1 cellular context compared by ENCODE assay signal in the genomic region with DNA sequence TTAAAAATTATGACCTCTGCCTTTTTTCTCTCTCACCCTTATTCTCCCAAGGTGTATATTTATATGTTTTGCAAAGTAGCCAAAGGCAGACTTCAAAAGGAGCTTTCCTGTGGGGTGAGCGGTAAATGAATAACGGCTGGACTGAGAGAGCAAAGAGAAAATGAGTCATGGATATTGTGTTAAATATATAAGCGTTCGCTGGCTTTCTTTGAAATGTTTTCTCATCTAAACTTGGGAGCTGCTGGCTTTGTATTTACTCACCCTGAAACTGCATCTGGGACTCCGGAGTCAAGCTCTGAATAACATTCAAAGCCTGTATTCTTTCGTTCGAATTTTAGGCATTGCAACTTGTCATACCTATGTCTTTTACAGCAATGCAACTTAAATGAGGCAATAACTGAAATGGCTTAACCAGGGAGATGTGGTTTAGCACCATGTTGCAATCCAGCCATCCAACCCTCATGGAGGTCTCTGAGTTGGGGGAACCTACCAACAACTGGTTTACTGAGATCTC.
TF ChIP-seq lines count a peak whose summit lies in the region.

No MANE protein-coding gene starts in this region.

TF ChIP-seq in HepG2, 621 proteins besides CTCF, POLR2A, EP300 and RAD21 (continued from another document and continues in another):
- TF ChIP-seq, protein P1, sequence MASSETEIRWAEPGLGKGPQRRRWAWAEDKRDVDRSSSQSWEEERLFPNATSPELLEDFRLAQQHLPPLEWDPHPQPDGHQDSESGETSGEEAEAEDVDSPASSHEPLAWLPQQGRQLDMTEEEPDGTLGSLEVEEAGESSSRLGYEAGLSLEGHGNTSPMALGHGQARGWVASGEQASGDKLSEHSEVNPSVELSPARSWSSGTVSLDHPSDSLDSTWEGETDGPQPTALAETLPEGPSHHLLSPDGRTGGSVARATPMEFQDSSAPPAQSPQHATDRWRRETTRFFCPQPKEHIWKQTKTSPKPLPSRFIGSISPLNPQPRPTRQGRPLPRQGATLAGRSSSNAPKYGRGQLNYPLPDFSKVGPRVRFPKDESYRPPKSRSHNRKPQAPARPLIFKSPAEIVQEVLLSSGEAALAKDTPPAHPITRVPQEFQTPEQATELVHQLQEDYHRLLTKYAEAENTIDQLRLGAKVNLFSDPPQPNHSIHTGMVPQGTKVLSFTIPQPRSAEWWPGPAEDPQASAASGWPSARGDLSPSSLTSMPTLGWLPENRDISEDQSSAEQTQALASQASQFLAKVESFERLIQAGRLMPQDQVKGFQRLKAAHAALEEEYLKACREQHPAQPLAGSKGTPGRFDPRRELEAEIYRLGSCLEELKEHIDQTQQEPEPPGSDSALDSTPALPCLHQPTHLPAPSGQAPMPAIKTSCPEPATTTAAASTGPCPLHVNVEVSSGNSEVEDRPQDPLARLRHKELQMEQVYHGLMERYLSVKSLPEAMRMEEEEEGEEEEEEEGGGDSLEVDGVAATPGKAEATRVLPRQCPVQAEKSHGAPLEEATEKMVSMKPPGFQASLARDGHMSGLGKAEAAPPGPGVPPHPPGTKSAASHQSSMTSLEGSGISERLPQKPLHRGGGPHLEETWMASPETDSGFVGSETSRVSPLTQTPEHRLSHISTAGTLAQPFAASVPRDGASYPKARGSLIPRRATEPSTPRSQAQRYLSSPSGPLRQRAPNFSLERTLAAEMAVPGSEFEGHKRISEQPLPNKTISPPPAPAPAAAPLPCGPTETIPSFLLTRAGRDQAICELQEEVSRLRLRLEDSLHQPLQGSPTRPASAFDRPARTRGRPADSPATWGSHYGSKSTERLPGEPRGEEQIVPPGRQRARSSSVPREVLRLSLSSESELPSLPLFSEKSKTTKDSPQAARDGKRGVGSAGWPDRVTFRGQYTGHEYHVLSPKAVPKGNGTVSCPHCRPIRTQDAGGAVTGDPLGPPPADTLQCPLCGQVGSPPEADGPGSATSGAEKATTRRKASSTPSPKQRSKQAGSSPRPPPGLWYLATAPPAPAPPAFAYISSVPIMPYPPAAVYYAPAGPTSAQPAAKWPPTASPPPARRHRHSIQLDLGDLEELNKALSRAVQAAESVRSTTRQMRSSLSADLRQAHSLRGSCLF (CRISPR knock-in tag; IDR thresholded peaks at IDR 0.05; ENCODE audit: borderline replicate concordance) = no peak
- TF ChIP-seq, protein P2, sequence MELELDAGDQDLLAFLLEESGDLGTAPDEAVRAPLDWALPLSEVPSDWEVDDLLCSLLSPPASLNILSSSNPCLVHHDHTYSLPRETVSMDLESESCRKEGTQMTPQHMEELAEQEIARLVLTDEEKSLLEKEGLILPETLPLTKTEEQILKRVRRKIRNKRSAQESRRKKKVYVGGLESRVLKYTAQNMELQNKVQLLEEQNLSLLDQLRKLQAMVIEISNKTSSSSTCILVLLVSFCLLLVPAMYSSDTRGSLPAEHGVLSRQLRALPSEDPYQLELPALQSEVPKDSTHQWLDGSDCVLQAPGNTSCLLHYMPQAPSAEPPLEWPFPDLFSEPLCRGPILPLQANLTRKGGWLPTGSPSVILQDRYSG (CRISPR knock-in tag; IDR thresholded peaks at IDR 0.05) = no peak
- TF ChIP-seq NFRKB (IDR thresholded peaks at IDR 0.05) (no peak), TRIM24 (CRISPR knock-in tag; IDR thresholded peaks at IDR 0.05) (no peak), HMG20B (CRISPR knock-in tag; conservative IDR thresholded peaks at IDR 0.05) (no peak), ZSCAN30 (CRISPR knock-in tag; IDR thresholded peaks at IDR 0.05) (no peak), ZFP41 (CRISPR knock-in tag; IDR thresholded peaks at IDR 0.05; ENCODE audit: borderline replicate concordance) (no peak), SIX4 (CRISPR knock-in tag; IDR thresholded peaks at IDR 0.05) (no peak; the same call in 1 of the 2 replicates), ZNF552 (CRISPR knock-in tag; IDR thresholded peaks at IDR 0.05; ENCODE audit: borderline replicate concordance) (no peak), PHF21A (CRISPR knock-in tag; IDR thresholded peaks at IDR 0.05) (peak; percentile 66; the same call in 1 of the 2 replicates), ZNF841 (CRISPR knock-in tag; IDR thresholded peaks at IDR 0.05; ENCODE audit: borderline replicate concordance) (no peak), IRX3 (CRISPR knock-in tag; IDR thresholded peaks at IDR 0.05; ENCODE audit: borderline replicate concordance, low read depth) (no peak), MXI1 (IDR thresholded peaks at IDR 0.05; ENCODE audit: borderline replicate concordance, low read depth, low read length) (no peak; the same call in 2 of the 3 replicates), ZC3H13 (CRISPR knock-in tag; IDR thresholded peaks at IDR 0.05) (no peak), ZNF850 (CRISPR knock-in tag; conservative IDR thresholded peaks at IDR 0.05) (no peak), ZBTB1 (CRISPR knock-in tag; IDR thresholded peaks at IDR 0.05; ENCODE audit: borderline replicate concordance) (no peak), KDM4B (CRISPR knock-in tag; IDR thresholded peaks at IDR 0.05) (no peak), RNF2 (conservative IDR thresholded peaks at IDR 0.05; ENCODE audit: low read depth) (no peak), TOE1 (CRISPR knock-in tag; IDR thresholded peaks at IDR 0.05) (no peak), GTF3A (CRISPR knock-in tag; conservative IDR thresholded peaks at IDR 0.05) (no peak), U2AF1 (optimal IDR thresholded peaks at IDR 0.05; ENCODE audit: low read depth, low read length) (no peak), MED1 (CRISPR knock-in tag; IDR thresholded peaks at IDR 0.05) (peak; percentile 83), ATF7-NPFF (CRISPR knock-in tag; IDR thresholded peaks at IDR 0.05; ENCODE audit: low read depth) (no peak), FOSL1 (CRISPR knock-in tag; IDR thresholded peaks at IDR 0.05; ENCODE audit: borderline replicate concordance) (peak; percentile 91), HHEX (CRISPR knock-in tag; IDR thresholded peaks at IDR 0.05) (no peak), AGO2 (optimal IDR thresholded peaks at IDR 0.05; ENCODE audit: low read depth, low read length) (no peak), ZKSCAN5 (CRISPR knock-in tag; IDR thresholded peaks at IDR 0.05) (no peak), RARG (CRISPR knock-in tag; IDR thresholded peaks at IDR 0.05; ENCODE audit: low read depth) (no peak), TP53 (CRISPR knock-in tag; conservative IDR thresholded peaks at IDR 0.05) (no peak), ZNF292 (CRISPR knock-in tag; IDR thresholded peaks at IDR 0.05; ENCODE audit: borderline replicate concordance, low read depth) (peak; percentile 81; the same call in 1 of the 2 replicates), NFYB (CRISPR knock-in tag; IDR thresholded peaks at IDR 0.05) (no peak), RAD51 (IDR thresholded peaks at IDR 0.05; ENCODE audit: borderline replicate concordance) (no peak), ZFP36 (IDR thresholded peaks at IDR 0.05; ENCODE audit: borderline replicate concordance, low read depth, low read length, partially characterized antibody) (no peak), ZMYM4 (CRISPR knock-in tag; IDR thresholded peaks at IDR 0.05) (peak; percentile 35; the same call in 1 of the 2 replicates), KDM5B (CRISPR knock-in tag; IDR thresholded peaks at IDR 0.05; ENCODE audit: borderline replicate concordance) (no peak), DR1 (CRISPR knock-in tag; IDR thresholded peaks at IDR 0.05) (no peak), NR2C2 (CRISPR knock-in tag; IDR thresholded peaks at IDR 0.05; ENCODE audit: borderline replicate concordance) (no peak), FOXA1 (IDR thresholded peaks at IDR 0.05) (no peak), FOXA1 (CRISPR knock-in tag; IDR thresholded peaks at IDR 0.05) (peak; percentile 62), ZNF615 (CRISPR knock-in tag; IDR thresholded peaks at IDR 0.05; ENCODE audit: borderline replicate concordance) (no peak)
- TF ChIP-seq, protein P3, sequence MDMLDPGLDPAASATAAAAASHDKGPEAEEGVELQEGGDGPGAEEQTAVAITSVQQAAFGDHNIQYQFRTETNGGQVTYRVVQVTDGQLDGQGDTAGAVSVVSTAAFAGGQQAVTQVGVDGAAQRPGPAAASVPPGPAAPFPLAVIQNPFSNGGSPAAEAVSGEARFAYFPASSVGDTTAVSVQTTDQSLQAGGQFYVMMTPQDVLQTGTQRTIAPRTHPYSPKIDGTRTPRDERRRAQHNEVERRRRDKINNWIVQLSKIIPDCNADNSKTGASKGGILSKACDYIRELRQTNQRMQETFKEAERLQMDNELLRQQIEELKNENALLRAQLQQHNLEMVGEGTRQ (IDR thresholded peaks at IDR 0.05; ENCODE audit: low read depth, low read length) = no peak
- TF ChIP-seq, protein P3 (CRISPR knock-in tag; IDR thresholded peaks at IDR 0.05; ENCODE audit: borderline replicate concordance) = no peak
- TF ChIP-seq, protein P4, sequence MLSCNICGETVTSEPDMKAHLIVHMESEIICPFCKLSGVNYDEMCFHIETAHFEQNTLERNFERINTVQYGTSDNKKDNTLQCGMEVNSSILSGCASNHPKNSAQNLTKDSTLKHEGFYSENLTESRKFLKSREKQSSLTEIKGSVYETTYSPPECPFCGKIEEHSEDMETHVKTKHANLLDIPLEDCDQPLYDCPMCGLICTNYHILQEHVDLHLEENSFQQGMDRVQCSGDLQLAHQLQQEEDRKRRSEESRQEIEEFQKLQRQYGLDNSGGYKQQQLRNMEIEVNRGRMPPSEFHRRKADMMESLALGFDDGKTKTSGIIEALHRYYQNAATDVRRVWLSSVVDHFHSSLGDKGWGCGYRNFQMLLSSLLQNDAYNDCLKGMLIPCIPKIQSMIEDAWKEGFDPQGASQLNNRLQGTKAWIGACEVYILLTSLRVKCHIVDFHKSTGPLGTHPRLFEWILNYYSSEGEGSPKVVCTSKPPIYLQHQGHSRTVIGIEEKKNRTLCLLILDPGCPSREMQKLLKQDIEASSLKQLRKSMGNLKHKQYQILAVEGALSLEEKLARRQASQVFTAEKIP (CRISPR knock-in tag; IDR thresholded peaks at IDR 0.05; ENCODE audit: borderline replicate concordance) = no peak
- TF ChIP-seq, protein P5, sequence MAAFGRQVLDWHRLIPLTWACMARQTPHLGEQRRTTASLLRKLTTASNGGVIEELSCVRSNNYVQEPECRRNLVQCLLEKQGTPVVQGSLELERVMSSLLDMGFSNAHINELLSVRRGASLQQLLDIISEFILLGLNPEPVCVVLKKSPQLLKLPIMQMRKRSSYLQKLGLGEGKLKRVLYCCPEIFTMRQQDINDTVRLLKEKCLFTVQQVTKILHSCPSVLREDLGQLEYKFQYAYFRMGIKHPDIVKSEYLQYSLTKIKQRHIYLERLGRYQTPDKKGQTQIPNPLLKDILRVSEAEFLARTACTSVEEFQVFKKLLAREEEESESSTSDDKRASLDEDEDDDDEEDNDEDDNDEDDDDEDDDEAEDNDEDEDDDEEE (CRISPR knock-in tag; IDR thresholded peaks at IDR 0.05) = no peak
- TF ChIP-seq, protein P6, sequence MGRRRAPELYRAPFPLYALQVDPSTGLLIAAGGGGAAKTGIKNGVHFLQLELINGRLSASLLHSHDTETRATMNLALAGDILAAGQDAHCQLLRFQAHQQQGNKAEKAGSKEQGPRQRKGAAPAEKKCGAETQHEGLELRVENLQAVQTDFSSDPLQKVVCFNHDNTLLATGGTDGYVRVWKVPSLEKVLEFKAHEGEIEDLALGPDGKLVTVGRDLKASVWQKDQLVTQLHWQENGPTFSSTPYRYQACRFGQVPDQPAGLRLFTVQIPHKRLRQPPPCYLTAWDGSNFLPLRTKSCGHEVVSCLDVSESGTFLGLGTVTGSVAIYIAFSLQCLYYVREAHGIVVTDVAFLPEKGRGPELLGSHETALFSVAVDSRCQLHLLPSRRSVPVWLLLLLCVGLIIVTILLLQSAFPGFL (CRISPR knock-in tag; IDR thresholded peaks at IDR 0.05) = no peak
- TF ChIP-seq, protein P7, sequence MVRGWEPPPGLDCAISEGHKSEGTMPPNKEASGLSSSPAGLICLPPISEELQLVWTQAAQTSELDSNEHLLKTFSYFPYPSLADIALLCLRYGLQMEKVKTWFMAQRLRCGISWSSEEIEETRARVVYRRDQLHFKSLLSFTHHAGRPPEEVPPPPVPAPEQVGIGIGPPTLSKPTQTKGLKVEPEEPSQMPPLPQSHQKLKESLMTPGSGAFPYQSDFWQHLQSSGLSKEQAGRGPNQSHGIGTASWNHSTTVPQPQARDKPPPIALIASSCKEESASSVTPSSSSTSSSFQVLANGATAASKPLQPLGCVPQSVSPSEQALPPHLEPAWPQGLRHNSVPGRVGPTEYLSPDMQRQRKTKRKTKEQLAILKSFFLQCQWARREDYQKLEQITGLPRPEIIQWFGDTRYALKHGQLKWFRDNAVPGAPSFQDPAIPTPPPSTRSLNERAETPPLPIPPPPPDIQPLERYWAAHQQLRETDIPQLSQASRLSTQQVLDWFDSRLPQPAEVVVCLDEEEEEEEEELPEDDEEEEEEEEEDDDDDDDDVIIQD (CRISPR knock-in tag; IDR thresholded peaks at IDR 0.05; ENCODE audit: low read depth) = peak; percentile 78; the same call in 1 of the 2 replicates
- TF ChIP-seq, protein P8, sequence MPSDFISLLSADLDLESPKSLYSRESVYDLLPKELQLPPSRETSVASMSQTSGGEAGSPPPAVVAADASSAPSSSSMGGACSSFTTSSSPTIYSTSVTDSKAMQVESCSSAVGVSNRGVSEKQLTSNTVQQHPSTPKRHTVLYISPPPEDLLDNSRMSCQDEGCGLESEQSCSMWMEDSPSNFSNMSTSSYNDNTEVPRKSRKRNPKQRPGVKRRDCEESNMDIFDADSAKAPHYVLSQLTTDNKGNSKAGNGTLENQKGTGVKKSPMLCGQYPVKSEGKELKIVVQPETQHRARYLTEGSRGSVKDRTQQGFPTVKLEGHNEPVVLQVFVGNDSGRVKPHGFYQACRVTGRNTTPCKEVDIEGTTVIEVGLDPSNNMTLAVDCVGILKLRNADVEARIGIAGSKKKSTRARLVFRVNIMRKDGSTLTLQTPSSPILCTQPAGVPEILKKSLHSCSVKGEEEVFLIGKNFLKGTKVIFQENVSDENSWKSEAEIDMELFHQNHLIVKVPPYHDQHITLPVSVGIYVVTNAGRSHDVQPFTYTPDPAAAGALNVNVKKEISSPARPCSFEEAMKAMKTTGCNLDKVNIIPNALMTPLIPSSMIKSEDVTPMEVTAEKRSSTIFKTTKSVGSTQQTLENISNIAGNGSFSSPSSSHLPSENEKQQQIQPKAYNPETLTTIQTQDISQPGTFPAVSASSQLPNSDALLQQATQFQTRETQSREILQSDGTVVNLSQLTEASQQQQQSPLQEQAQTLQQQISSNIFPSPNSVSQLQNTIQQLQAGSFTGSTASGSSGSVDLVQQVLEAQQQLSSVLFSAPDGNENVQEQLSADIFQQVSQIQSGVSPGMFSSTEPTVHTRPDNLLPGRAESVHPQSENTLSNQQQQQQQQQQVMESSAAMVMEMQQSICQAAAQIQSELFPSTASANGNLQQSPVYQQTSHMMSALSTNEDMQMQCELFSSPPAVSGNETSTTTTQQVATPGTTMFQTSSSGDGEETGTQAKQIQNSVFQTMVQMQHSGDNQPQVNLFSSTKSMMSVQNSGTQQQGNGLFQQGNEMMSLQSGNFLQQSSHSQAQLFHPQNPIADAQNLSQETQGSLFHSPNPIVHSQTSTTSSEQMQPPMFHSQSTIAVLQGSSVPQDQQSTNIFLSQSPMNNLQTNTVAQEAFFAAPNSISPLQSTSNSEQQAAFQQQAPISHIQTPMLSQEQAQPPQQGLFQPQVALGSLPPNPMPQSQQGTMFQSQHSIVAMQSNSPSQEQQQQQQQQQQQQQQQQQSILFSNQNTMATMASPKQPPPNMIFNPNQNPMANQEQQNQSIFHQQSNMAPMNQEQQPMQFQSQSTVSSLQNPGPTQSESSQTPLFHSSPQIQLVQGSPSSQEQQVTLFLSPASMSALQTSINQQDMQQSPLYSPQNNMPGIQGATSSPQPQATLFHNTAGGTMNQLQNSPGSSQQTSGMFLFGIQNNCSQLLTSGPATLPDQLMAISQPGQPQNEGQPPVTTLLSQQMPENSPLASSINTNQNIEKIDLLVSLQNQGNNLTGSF (CRISPR knock-in tag; IDR thresholded peaks at IDR 0.05) = no peak
